Comparison of ENCODE assay signal across 9 cellular contexts in the genomic region with DNA sequence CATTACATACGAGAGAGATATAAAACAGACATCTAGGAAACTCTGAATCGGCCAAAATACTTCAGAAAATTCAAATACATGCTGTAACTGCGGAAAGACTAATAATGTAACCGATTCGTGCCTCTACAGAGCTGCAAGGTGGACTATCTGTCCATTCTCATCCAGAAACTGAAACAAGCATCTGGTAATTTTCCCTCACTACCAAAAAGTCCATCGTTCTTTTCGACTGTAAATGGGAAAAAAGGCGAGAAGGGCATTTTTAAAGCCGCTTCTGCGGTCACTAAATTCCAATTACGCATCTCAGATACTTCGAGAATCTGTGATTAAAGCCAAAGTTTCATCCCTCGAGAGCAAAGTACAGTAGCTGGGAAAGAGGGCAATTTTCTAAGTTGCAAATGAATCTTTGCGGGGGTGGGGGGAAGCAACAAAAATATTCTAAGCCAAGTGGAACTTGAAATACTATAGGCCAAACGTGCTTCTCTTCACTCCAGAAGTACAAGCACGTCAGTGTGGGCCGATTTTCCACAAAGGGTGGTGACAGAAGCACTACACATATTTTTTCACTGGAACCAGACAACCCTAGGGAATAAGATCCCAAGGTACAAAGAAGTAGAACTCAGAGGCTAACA. TPM values are rescaled to one million over a fixed set of nuclear protein-coding genes. Genes with fewer than 3 reads are reported as not detected.
A peak's percentile ranks its signal among the peaks of the same experiment; 100 is the strongest.
DNase-seq lines count a peak whose midpoint lies in the region; ATAC-seq, FAIRE-seq and TF ChIP-seq lines count a peak whose summit lies in the region.
"Had no signal": no experiment of that assay in that cellular context is flagged by ENCODE, and none has a peak within 500 bp of the region (broad histone marks: within the 10 kb centered on the region; RNA-seq: fewer than 3 reads in every experiment).

No MANE protein-coding gene starts in this region.

- no peak for TF ChIP-seq CTCF in GM06990 (IDR thresholded peaks at IDR 0.05; ENCODE audit: insufficient read depth, low read length, poor library complexity, severe bottlenecking)
- TF ChIP-seq CTCF in OCI-LY7 (conservative IDR thresholded peaks at IDR 0.05; ENCODE audit: low read length) = no peak
- TF ChIP-seq CTCF in endothelial cell of umbilical vein (IDR thresholded peaks at IDR 0.05; ENCODE audit: extremely low read depth in 1 of 2, insufficient read depth in 1 of 2, low read depth in 1 of 2, low read length in 2 of 2) = no peak
- no peak for TF ChIP-seq CTCF in pancreas (IDR thresholded peaks at IDR 0.05)

- peak overlapping the region; percentile 82 for H3K4me3 ChIP-seq in GM06990 (replicated peaks; ENCODE audit: low read depth, low read length)
- H3K4me3 ChIP-seq in OCI-LY7 (ENCODE audit: low read depth, low read length, poor library complexity, severe bottlenecking) = peak overlapping the region; percentile 95
- peak overlapping the region; percentile 82 to 99 (median 90) for H3K4me3 ChIP-seq in endothelial cell of umbilical vein (replicated peaks in 1 of 3; ENCODE audit: insufficient read depth in 1 of 3, low read depth in 1 of 3, low read length in 3 of 3)
- peak overlapping the region; percentile 83 to 99 (median 98) for H3K4me3 ChIP-seq in pancreas

- CTCF ChIA-PET in OCI-LY7 (lab: Charles Lee; ENCODE audit: unreplicated experiment) (interaction anchor here (0.8 kb wide), 1 partner anchor 25 kb away, joined by 4 read pairs; no protein-coding TSS in a partner anchor), endothelial cell of umbilical vein (lab: Charles Lee) (interaction anchor here (0.7 to 5.4 kb wide), 6 partner anchors 18 to 140 kb away, joined by 3 to 39 read pairs (median 8); no protein-coding TSS in a partner anchor)

- H3K27ac ChIP-seq in OCI-LY7 (ENCODE audit: low read depth, low read length, poor library complexity, severe bottlenecking) (peak overlapping the region; percentile 77), endothelial cell of umbilical vein (ENCODE audit: insufficient read depth, low read depth, low read length) (peak overlapping the region; percentile 83), pancreas (peak overlapping the region in 2 of 4 donors; percentile 88 to 92)

- H3K4me1 ChIP-seq in OCI-LY7 (ENCODE audit: insufficient read depth, low read length, poor library complexity, severe bottlenecking) (peaks cover 27% of the 10 kb centered on the region), endothelial cell of umbilical vein (ENCODE audit: control insufficient read depth, extremely low read depth, insufficient read depth, low read length) (peaks cover 19% of the 10 kb centered on the region), pancreas (peaks cover 10 to 24% (median 15%) of the 10 kb centered on the region in 3 donors)

- dilution Hi-C loops in endothelial cell of umbilical vein (cut with MboI; ENCODE audit: extremely low pct_ligation_motif_present, low sequenced_read_pairs) = no loop called here

- H3K9me3 ChIP-seq in OCI-LY7 (ENCODE audit: low read length) = no peaks in the 10 kb centered on the region
- H3K9me3 ChIP-seq in endothelial cell of umbilical vein (replicated peaks; ENCODE audit: control insufficient read depth, insufficient read depth, low read length) = no peaks in the 10 kb centered on the region
- H3K9me3 ChIP-seq in pancreas = no peaks in the 10 kb centered on the region

- H3K9ac ChIP-seq in endothelial cell of umbilical vein (replicated peaks; ENCODE audit: extremely low read depth, insufficient read depth, low read length) = peak overlapping the region; percentile 91

- no peak for TF ChIP-seq POLR2A in endothelial cell of umbilical vein (IDR thresholded peaks at IDR 0.05; ENCODE audit: low read depth, low read length)

- 0% methylated on average over 17 of the region's 17 CpGs for WGBS in pancreas, 2 donors

- H3K9me2 ChIP-seq in OCI-LY7 (ENCODE audit: insufficient read depth, low read length) = no peaks in the 10 kb centered on the region

- H3K4me2 ChIP-seq in OCI-LY7 (ENCODE audit: low read length) (peak overlapping the region; percentile 99), endothelial cell of umbilical vein (ENCODE audit: insufficient read depth, low read length) (peak overlapping the region; percentile 90)

- ATAC-seq in pancreas (no peak), HG03342 (IDR thresholded peaks at IDR 0.05; ENCODE audit: unreplicated experiment) (no peak)

- H3K36me3 ChIP-seq in GM06990 (ENCODE audit: control insufficient read depth, insufficient read depth, low read length) (peaks cover 2% of the 10 kb centered on the region; the same call in 1 of the 2 replicates), OCI-LY7 (ENCODE audit: insufficient read depth, low read length) (peaks cover 32% of the 10 kb centered on the region), endothelial cell of umbilical vein (ENCODE audit: control insufficient read depth in 2 of 2, extremely low read depth in 1 of 2, insufficient read depth in 2 of 2, low read length in 2 of 2) (peaks cover 3 to 5% of the 10 kb centered on the region in 2 experiments), pancreas (no peaks in the 10 kb centered on the region)

- BruUV-seq in OCI-LY7 (replicated peaks; lab: Mats Ljungman, UMichigan) = no TSS peak
- TSS peak; percentile 31 for BruUV-seq in endothelial cell of umbilical vein (replicated peaks; lab: Mats Ljungman, UMichigan)

- H3K9me1 ChIP-seq in endothelial cell of umbilical vein (replicated peaks; ENCODE audit: control insufficient read depth, extremely low read depth, insufficient read depth, low read length) = no peaks in the 10 kb centered on the region

- POLR2A ChIA-PET in OCI-LY7 (lab: Charles Lee) (interaction anchor here (0.6 to 1.0 kb wide), 3 partner anchors 34 to 421 kb away, joined by 3 to 4 read pairs (median 3); partner anchors contain the start of gene NPM3), endothelial cell of umbilical vein (lab: Charles Lee) (interaction anchor here (0.7 kb wide), 1 partner anchor 63 kb away, joined by 5 read pairs; no protein-coding TSS in a partner anchor)

- peaks cover 73% of the 10 kb centered on the region for H3K79me2 ChIP-seq in OCI-LY7 (ENCODE audit: insufficient read depth, low read depth, low read length)
- peaks cover 62% of the 10 kb centered on the region for H3K79me2 ChIP-seq in endothelial cell of umbilical vein (ENCODE audit: control insufficient read depth, insufficient read depth, low read length)

- H3K27me3 ChIP-seq in GM06990 (replicated peaks; ENCODE audit: control insufficient read depth, insufficient read depth, low read length) (no peaks in the 10 kb centered on the region), endothelial cell of umbilical vein (ENCODE audit: control insufficient read depth in 2 of 2, insufficient read depth in 2 of 2, low read length in 2 of 2) (no peaks in the 10 kb centered on the region), pancreas (no peaks in the 10 kb centered on the region)

- H4K20me1 ChIP-seq in OCI-LY7 (ENCODE audit: insufficient read depth, low read length) (peaks cover 43% of the 10 kb centered on the region), endothelial cell of umbilical vein (replicated peaks; ENCODE audit: control insufficient read depth, extremely low read depth, insufficient read depth, low read length) (peaks cover 29% of the 10 kb centered on the region)

- DNase-seq in GM06990 (ENCODE audit: extremely low read depth, insufficient read length) = no peak
- no peak for DNase-seq in OCI-LY7 (ENCODE audit: low spot score)
- DNase-seq in endothelial cell of umbilical vein (ENCODE audit: low read depth, low spot score) = no peak
- DNase-seq in pancreas = no peak
- no peak for DNase-seq in DMS79 (lab: John Stamatoyannopoulos, UW)
- DNase-seq in central memory CD4-positive, alpha-beta T cell = no peak
- no peak for DNase-seq in activated CD4-positive, CD25-positive, alpha-beta regulatory T cell treated with anti-CD3 and anti-CD28 coated beads, Interleukin-2, amount 50 U/mL, for 72 hours

- no peak overlapping the region for H2AFZ ChIP-seq in OCI-LY7 (ENCODE audit: low read length)
- no peak overlapping the region for H2AFZ ChIP-seq in endothelial cell of umbilical vein (ENCODE audit: low read depth, low read length)

- FAIRE-seq in endothelial cell of umbilical vein (lab: Jason Lieb, UNC) (no peak), pancreas (lab: Jason Lieb, UNC) (no peak)

- intact Hi-C loops in OCI-LY7 (cut with micrococcal nuclease; ENCODE audit: unreplicated experiment) (no loop called here), endothelial cell of umbilical vein (cut with micrococcal nuclease) (loop anchor here (5.0 kb wide), 1 partner anchor 35 kb away; the partner anchor contains the start of gene NPM3), pancreas (cut with DNase I) (no loop called here)

RNA-seq across cellular contexts. Expression of gene OGA, which starts 1.2 kb away (rescaled TPM):
- 65.5 and 73.2 TPM in 2 replicates for total RNA-seq in OCI-LY7 (2014; rRNA removed; shearing (Covaris generic))
- total RNA-seq in OCI-LY7 (2022) (109 and 124 TPM in 2 replicates), endothelial cell of umbilical vein (113 and 118 TPM in 2 replicates), pancreas (10 to 100 TPM; 29.3 to 57.3 (median 32.2) TPM)
- polyA plus RNA-seq in endothelial cell of umbilical vein (21.6 and 30.8 TPM in 2 replicates), pancreas (10 to 100 TPM; 29.8 to 47.2 TPM)
- polyA plus RNA-seq in endothelial cell of umbilical vein (2011; cell fraction: cytosol; rRNA removed) = 22.9 and 25.5 TPM in 2 replicates
- 212 and 252 TPM in 2 replicates for polyA plus RNA-seq in endothelial cell of umbilical vein (2011; cell fraction: nucleus; rRNA removed)
- polyA plus RNA-seq in endothelial cell of umbilical vein (2012) = 82.7 and 99.0 TPM in 2 replicates
- 84.4 and 102 TPM in 2 replicates for polyA minus RNA-seq in endothelial cell of umbilical vein
- polyA minus RNA-seq in endothelial cell of umbilical vein (2011; cell fraction: cytosol; rRNA and poly(A)+ RNA removed) = 23.2 TPM
- polyA minus RNA-seq in endothelial cell of umbilical vein (2011; cell fraction: nucleus; rRNA and poly(A)+ RNA removed) = 122 and 181 TPM in 2 replicates

RNA-seq across cellular contexts. Expression of gene KCNIP2, which starts 26.6 kb away (rescaled TPM):
- total RNA-seq in OCI-LY7 (2014; rRNA removed; shearing (Covaris generic)) = 1.4 and 7.3 TPM in 2 replicates
- total RNA-seq in OCI-LY7 (2022) = 2.8 and 4.3 TPM in 2 replicates
- 2.2 and 3.0 TPM in 2 replicates for total RNA-seq in endothelial cell of umbilical vein
- 0.36 and 0.65 TPM in 2 replicates for polyA plus RNA-seq in endothelial cell of umbilical vein
- polyA plus RNA-seq in endothelial cell of umbilical vein (2011; cell fraction: cytosol; rRNA removed) = 0.05 and 0.11 TPM in 2 replicates
- polyA plus RNA-seq in endothelial cell of umbilical vein (2011; cell fraction: nucleus; rRNA removed) = 3.6 and 3.8 TPM in 2 replicates
- 0.46 and 0.50 TPM in 2 replicates for polyA plus RNA-seq in endothelial cell of umbilical vein (2012)
- 1.4 and 4.7 TPM in 2 replicates for polyA minus RNA-seq in endothelial cell of umbilical vein
- not detected for polyA minus RNA-seq in endothelial cell of umbilical vein (2011; cell fraction: cytosol; rRNA and poly(A)+ RNA removed)
- polyA minus RNA-seq in endothelial cell of umbilical vein (2011; cell fraction: nucleus; rRNA and poly(A)+ RNA removed) = 2.5 and 3.0 TPM in 2 replicates
- 1 to 10 TPM in 4 of 6 donors, under 1 TPM in 2; 0.67 to 2.2 (median 1.2) TPM for total RNA-seq in pancreas
- polyA plus RNA-seq in pancreas = 1 to 10 TPM; 1.8 to 3.0 TPM

RNA-seq across cellular contexts. Expression of gene NPM3, which starts 33.8 kb away (rescaled TPM):
- 115 and 122 TPM in 2 replicates for total RNA-seq in OCI-LY7 (2014; rRNA removed; shearing (Covaris generic))
- total RNA-seq in OCI-LY7 (2022) (107 and 111 TPM in 2 replicates), endothelial cell of umbilical vein (55.4 and 60.7 TPM in 2 replicates), pancreas (10 to 100 TPM; 13.2 to 23.3 (median 20.1) TPM)
- polyA plus RNA-seq in endothelial cell of umbilical vein (48.1 and 71.3 TPM in 2 replicates), pancreas (10 to 100 TPM; 16.2 to 17.0 TPM)
- polyA plus RNA-seq in endothelial cell of umbilical vein (2011; cell fraction: cytosol; rRNA removed) = 77.9 and 93.3 TPM in 2 replicates
- polyA plus RNA-seq in endothelial cell of umbilical vein (2011; cell fraction: nucleus; rRNA removed) = 32.4 and 35.6 TPM in 2 replicates
- polyA plus RNA-seq in endothelial cell of umbilical vein (2012) = 72.5 and 87.9 TPM in 2 replicates
- polyA minus RNA-seq in endothelial cell of umbilical vein = 26.1 and 37.3 TPM in 2 replicates
- 35.7 TPM for polyA minus RNA-seq in endothelial cell of umbilical vein (2011; cell fraction: cytosol; rRNA and poly(A)+ RNA removed)
- polyA minus RNA-seq in endothelial cell of umbilical vein (2011; cell fraction: nucleus; rRNA and poly(A)+ RNA removed) = 6.0 and 7.1 TPM in 2 replicates

RNA-seq across cellular contexts. Expression of gene FGF8, which starts 41.1 kb away (rescaled TPM):
- 0.44 and 0.72 TPM in 2 replicates for total RNA-seq in OCI-LY7 (2014; rRNA removed; shearing (Covaris generic))
- total RNA-seq in OCI-LY7 (2022) = 0.86 and 1.3 TPM in 2 replicates
- 0.39 and 0.44 TPM in 2 replicates for total RNA-seq in endothelial cell of umbilical vein
- polyA plus RNA-seq in endothelial cell of umbilical vein = not detected in 2 replicates
- polyA plus RNA-seq in endothelial cell of umbilical vein (2011; cell fraction: cytosol; rRNA removed) = not detected in 2 replicates
- polyA plus RNA-seq in endothelial cell of umbilical vein (2011; cell fraction: nucleus; rRNA removed) = 0.31 and 0.62 TPM in 2 replicates
- not detected in 2 replicates for polyA plus RNA-seq in endothelial cell of umbilical vein (2012)
- polyA minus RNA-seq in endothelial cell of umbilical vein = not detected in 2 replicates
- polyA minus RNA-seq in endothelial cell of umbilical vein (2011; cell fraction: cytosol; rRNA and poly(A)+ RNA removed) = not detected
- not detected in 2 replicates for polyA minus RNA-seq in endothelial cell of umbilical vein (2011; cell fraction: nucleus; rRNA and poly(A)+ RNA removed)
- not detected for total RNA-seq in pancreas
- not detected for polyA plus RNA-seq in pancreas
- total RNA-seq: RPMI7951 had no signal
